Comparison of ENCODE assay signal across 1 cellular context in genomic region chr11:73597956-73598718, GRCh38.
TF ChIP-seq lines count a peak whose summit lies in the region.

Gene FAM168A, minus strand, starts transcription at chr11:73598112. Its CDS starts 129,638 bp downstream, at chr11:73468474.

TF ChIP-seq in HEK293, 187 proteins besides CTCF, POLR2A, EP300 and RAD21 (continued from another document and continues in another):
- TF ChIP-seq REST (tag by site-specific recombination; IDR thresholded peaks at IDR 0.05), result peak; percentile 45; the same call in 1 of the 2 replicates
- no peak for TF ChIP-seq ZNF776 (tag by site-specific recombination; IDR thresholded peaks at IDR 0.05; ENCODE audit: borderline replicate concordance)
- no peak for TF ChIP-seq ELK4 (IDR thresholded peaks at IDR 0.05; ENCODE audit: borderline replicate concordance, low read depth, low read length)
- peak; percentile 86 for TF ChIP-seq ZBTB20 (tag by site-specific recombination; IDR thresholded peaks at IDR 0.05)
- TF ChIP-seq TRIM28 (IDR thresholded peaks at IDR 0.05; ENCODE audit: borderline replicate concordance, low read length), result peak; percentile 89
- no peak for TF ChIP-seq ZNF626 (tag by site-specific recombination; IDR thresholded peaks at IDR 0.05)
- TF ChIP-seq HIC1 (tag by site-specific recombination; IDR thresholded peaks at IDR 0.05), result peak; percentile 62; the same call in 1 of the 2 replicates
- no peak for TF ChIP-seq ZBTB49 (tag by site-specific recombination; IDR thresholded peaks at IDR 0.05; ENCODE audit: low read depth)
- 0 out of 2 replicates have a peak, but pooled peaks have one; percentile 8 for TF ChIP-seq PRDM4 (tag by site-specific recombination; IDR thresholded peaks at IDR 0.05)
- no peak for TF ChIP-seq MYNN (tag by site-specific recombination; IDR thresholded peaks at IDR 0.05; ENCODE audit: borderline replicate concordance)
- TF ChIP-seq ZNF121 (tag by site-specific recombination; IDR thresholded peaks at IDR 0.05), result no peak
- no peak for TF ChIP-seq ZSCAN5A (tag by site-specific recombination; IDR thresholded peaks at IDR 0.05)
- TF ChIP-seq SETDB1 (IDR thresholded peaks at IDR 0.05; ENCODE audit: insufficient read length, low read length), result no peak
- TF ChIP-seq ZNF138 (tag by site-specific recombination; IDR thresholded peaks at IDR 0.05; ENCODE audit: borderline replicate concordance), result no peak
- no peak for TF ChIP-seq ZNF302 (tag by site-specific recombination; IDR thresholded peaks at IDR 0.05; ENCODE audit: low read depth)
- TF ChIP-seq ZNF544 (tag by site-specific recombination; IDR thresholded peaks at IDR 0.05), result no peak
- TF ChIP-seq ZNF645 (tag by site-specific recombination; IDR thresholded peaks at IDR 0.05), result no peak
- TF ChIP-seq ZNF140 (tag by site-specific recombination; IDR thresholded peaks at IDR 0.05), result no peak
- no peak for TF ChIP-seq HOXA7 (CRISPR knock-in tag; IDR thresholded peaks at IDR 0.05; ENCODE audit: borderline replicate concordance)
- no peak for TF ChIP-seq SALL2 (tag by site-specific recombination; IDR thresholded peaks at IDR 0.05; ENCODE audit: borderline replicate concordance)
- no peak for TF ChIP-seq ZNF26 (tag by site-specific recombination; IDR thresholded peaks at IDR 0.05)
- TF ChIP-seq ZNF202 (tag by site-specific recombination; IDR thresholded peaks at IDR 0.05; ENCODE audit: borderline replicate concordance), result peak; percentile 100
- no peak for TF ChIP-seq ZNF132 (tag by site-specific recombination; IDR thresholded peaks at IDR 0.05; ENCODE audit: borderline replicate concordance)
- no peak for TF ChIP-seq ZNF548 (tag by site-specific recombination; IDR thresholded peaks at IDR 0.05)
- TF ChIP-seq ZNF558 (tag by site-specific recombination; IDR thresholded peaks at IDR 0.05), result 0 out of 2 replicates have a peak, but pooled peaks have one; percentile 40
- TF ChIP-seq ZNF837 (tag by site-specific recombination; IDR thresholded peaks at IDR 0.05), result no peak
- TF ChIP-seq ZNF239 (tag by site-specific recombination; IDR thresholded peaks at IDR 0.05), result no peak
- TF ChIP-seq ZNF174 (tag by site-specific recombination; IDR thresholded peaks at IDR 0.05), result no peak
- TF ChIP-seq ZNF214 (tag by site-specific recombination; IDR thresholded peaks at IDR 0.05; ENCODE audit: borderline replicate concordance), result no peak
- peak; percentile 94 for TF ChIP-seq ZBTB17 (tag by site-specific recombination; IDR thresholded peaks at IDR 0.05)
- TF ChIP-seq ZNF248 (tag by site-specific recombination; IDR thresholded peaks at IDR 0.05), result no peak
- 0 out of 2 replicates have a peak, but pooled peaks have one; percentile 26 for TF ChIP-seq GLI4 (tag by site-specific recombination; IDR thresholded peaks at IDR 0.05)
- peak; percentile 82 for TF ChIP-seq BCL11B (tag by site-specific recombination; IDR thresholded peaks at IDR 0.05; ENCODE audit: low read depth)
- 0 out of 2 replicates have a peak, but pooled peaks have one; percentile 37 for TF ChIP-seq ZFP69B (tag by site-specific recombination; IDR thresholded peaks at IDR 0.05)
- no peak for TF ChIP-seq ZNF350 (tag by site-specific recombination; IDR thresholded peaks at IDR 0.05)
- TF ChIP-seq INSM2 (tag by site-specific recombination; IDR thresholded peaks at IDR 0.05), result no peak
- 0 out of 2 replicates have a peak, but pooled peaks have one; percentile 18 for TF ChIP-seq ZFP37 (tag by site-specific recombination; IDR thresholded peaks at IDR 0.05)
- no peak for TF ChIP-seq ZNF10 (tag by site-specific recombination; IDR thresholded peaks at IDR 0.05)
- TF ChIP-seq ZNF112 (tag by site-specific recombination; IDR thresholded peaks at IDR 0.05), result no peak
- peak; percentile 55; the same call in 1 of the 2 replicates for TF ChIP-seq ZNF24 (tag by site-specific recombination; IDR thresholded peaks at IDR 0.05)
- peak; percentile 92; the same call in 1 of the 2 replicates for TF ChIP-seq ZBTB7A (tag by site-specific recombination; IDR thresholded peaks at IDR 0.05; ENCODE audit: low read depth)
